ENCODE assay signal across 8 cellular contexts in the genomic region with DNA sequence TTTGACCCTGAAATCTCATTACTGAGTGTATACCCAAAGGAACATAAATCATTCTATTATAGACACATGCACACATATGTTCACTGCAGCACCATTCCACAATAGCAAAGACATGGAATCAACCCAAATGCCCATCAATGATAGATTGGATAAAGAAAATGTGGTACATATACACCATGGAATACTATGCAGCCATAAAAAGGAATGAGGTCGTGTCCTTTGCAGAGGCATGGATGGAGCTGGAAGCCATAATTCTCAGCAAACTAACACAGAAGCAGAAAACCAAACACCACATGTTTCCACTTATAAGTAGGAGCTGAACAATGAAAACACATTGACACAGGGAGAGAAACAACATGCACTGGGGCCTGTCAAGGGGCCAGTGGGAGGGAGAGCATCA. TPM values are rescaled to one million over a fixed set of nuclear protein-coding genes. Genes with fewer than 3 reads are reported as not detected.
"Had no signal": no experiment of that assay in that cellular context is flagged by ENCODE, and none has a peak within 500 bp of the region (broad histone marks: within the 10 kb centered on the region; RNA-seq: fewer than 3 reads in every experiment).

No MANE protein-coding gene starts in this region.

RNA-seq across cellular contexts. Expression of a gene that starts 21.0 kb away (rescaled TPM):
- total RNA-seq: activated naive CD4-positive, alpha-beta T cell treated with anti-CD3 and anti-CD28 coated beads for 36 hours; activated naive CD4-positive, alpha-beta T cell treated with anti-CD3 and anti-CD28 coated beads, Interleukin-2, amount 50 U/mL, for 72 hours; activated naive CD8-positive, alpha-beta T cell treated with anti-CD3 and anti-CD28 coated beads for 36 hours; activated naive CD8-positive, alpha-beta T cell treated with anti-CD3 and anti-CD28 coated beads, Interleukin-2, amount 10 ng/mL, durations not matched to agents 7 days and 5 days; activated T-cell treated with anti-CD3 and anti-CD28 coated beads, Interleukin-2, amount 50 U/mL, for 72 hours; activated T-helper 1 cell treated with anti-CD3 and anti-CD28 coated beads, Interleukin-12 subunit alpha, Interleukin-12 subunit beta, Interleukin-2, Interleukin-4 antibody, amounts not matched to agents 30 ng/mL and 10 ng/mL and 1 ng/mL, durations not matched to agents 14 hours and 24 hours and 36 hours; activated T-helper 17 cell treated with anti-CD3 and anti-CD28 coated beads, Interleukin-2, amount 50 U/mL, for 72 hours; activated T-helper 2 cell treated with anti-CD3 and anti-CD28 coated beads, Interferon-gamma antibody, Interleukin-2, Interleukin-4, amounts not matched to agents 10 μg/mL and 5 μg/mL and 100 μg/mL, durations not matched to agents 14 hours and 24 hours and 36 hours had no signal
